16 cellular contexts compared by ENCODE assay signal in genomic region chr3:60573494-60573893, GRCh38.
A peak's percentile ranks its signal among the peaks of the same experiment; 100 is the strongest.
DNase-seq lines count a peak whose midpoint lies in the region; ATAC-seq and TF ChIP-seq lines count a peak whose summit lies in the region.
"Had no signal": no experiment of that assay in that cellular context is flagged by ENCODE, and none has a peak within 500 bp of the region (broad histone marks: within the 10 kb centered on the region; RNA-seq: fewer than 3 reads in every experiment).

No MANE protein-coding gene starts in this region.

- H4K20me1 ChIP-seq in smooth muscle cell (ENCODE audit: low read depth), result no peaks in the 10 kb centered on the region

- no peaks in the 10 kb centered on the region for H3K36me3 ChIP-seq in RWPE2 (ENCODE audit: low read depth)
- H3K36me3 ChIP-seq in smooth muscle cell (ENCODE audit: low read depth), result no peaks in the 10 kb centered on the region

- H2AFZ ChIP-seq in smooth muscle cell (ENCODE audit: low read depth), result no peak overlapping the region

- TF ChIP-seq CTCF in RWPE2 (IDR thresholded peaks at IDR 0.05; ENCODE audit: poor library complexity, severe bottlenecking) (no peak), smooth muscle cell (IDR thresholded peaks at IDR 0.05; ENCODE audit: borderline replicate concordance, insufficient read depth, poor library complexity, severe bottlenecking) (no peak)

- H3K4me1 ChIP-seq in RWPE2 (ENCODE audit: insufficient read depth, poor library complexity, severe bottlenecking) (no peaks in the 10 kb centered on the region), smooth muscle cell (ENCODE audit: low read depth) (peaks cover 14% of the 10 kb centered on the region)

- H3K9me3 ChIP-seq in RWPE2 (ENCODE audit: severe bottlenecking) (no peaks in the 10 kb centered on the region), smooth muscle cell (replicated peaks; ENCODE audit: low read depth) (no peaks in the 10 kb centered on the region)

- ATAC-seq in activated CD4-positive, CD25-positive, alpha-beta regulatory T cell treated with anti-CD3 and anti-CD28 coated beads, Interleukin-2, amount 50 U/mL, for 24 hours, result peak; percentile 56 to 71
- ATAC-seq in RWPE2 (ENCODE audit: low read depth) (peak; percentile 89), GM19395 (IDR thresholded peaks at IDR 0.05; ENCODE audit: unreplicated experiment) (no peak), GM18870 (IDR thresholded peaks at IDR 0.05; ENCODE audit: unreplicated experiment) (no peak)

- H3K79me2 ChIP-seq in smooth muscle cell (ENCODE audit: low read depth), result no peaks in the 10 kb centered on the region

- no peak for DNase-seq in activated CD4-positive, CD25-positive, alpha-beta regulatory T cell (lab: John Stamatoyannopoulos, UW)
- DNase-seq in RWPE2 (ENCODE audit: low spot score) (no peak), fibroblast of peridontal ligament (ENCODE audit: extremely low read depth) (peak; percentile 5), smooth muscle cell (lab: John Stamatoyannopoulos, UW; ENCODE audit: unreplicated experiment) (no peak), HT-29 (ENCODE audit: low spot score) (no peak)
- DNase-seq: 8988T; activated CD4-positive, alpha-beta T cell treated with anti-CD3 and anti-CD28 coated beads, Interleukin-2, amount 10 ng/mL, durations not matched to agents 24 days and 14 days; CD8-positive, alpha-beta memory T cell; mesendoderm; NCI-H2029; NCI-H510A treated with DMSO at 0.1 percent for 48 hours; OCI-M1 had no signal

- H3F3A ChIP-seq in smooth muscle cell (ENCODE audit: low read depth), result no peaks in the 10 kb centered on the region

- H3K27me3 ChIP-seq in RWPE2 (ENCODE audit: insufficient read depth, poor library complexity, severe bottlenecking) (no peaks in the 10 kb centered on the region), smooth muscle cell (ENCODE audit: low read depth) (no peaks in the 10 kb centered on the region)

- H3K27ac ChIP-seq in RWPE2 (ENCODE audit: poor library complexity, severe bottlenecking) (no peak overlapping the region), smooth muscle cell (ENCODE audit: low read depth) (peak overlapping the region; percentile 30)
- H3K27ac ChIP-seq: coronary artery had no signal

- no peak overlapping the region for H3K4me3 ChIP-seq in RWPE2 (ENCODE audit: severe bottlenecking)
- H3K4me3 ChIP-seq in smooth muscle cell, result no peak overlapping the region
- H3K4me3 ChIP-seq: coronary artery had no signal

- H3K9ac ChIP-seq in smooth muscle cell (ENCODE audit: low read depth), result no peak overlapping the region

- H3K4me2 ChIP-seq in smooth muscle cell, result no peak overlapping the region

- WGBS in smooth muscle cell (ENCODE audit: low lambda C conversion rate), result 64% methylated on average over 9 of the region's 9 CpGs

Comparison
In these comparisons a context has a peak if more than half of its experiments do, and no peak if none do; other contexts are left out.
1. ATAC-seq: peak in activated CD4-positive, CD25-positive, alpha-beta regulatory T cell treated with anti-CD3 and anti-CD28 coated beads, Interleukin-2, amount 50 U/mL, for 24 hours (2 of 2) and RWPE2 (single experiment); none in GM19395 (single experiment) and GM18870 (single experiment).